In the genomic region with DNA sequence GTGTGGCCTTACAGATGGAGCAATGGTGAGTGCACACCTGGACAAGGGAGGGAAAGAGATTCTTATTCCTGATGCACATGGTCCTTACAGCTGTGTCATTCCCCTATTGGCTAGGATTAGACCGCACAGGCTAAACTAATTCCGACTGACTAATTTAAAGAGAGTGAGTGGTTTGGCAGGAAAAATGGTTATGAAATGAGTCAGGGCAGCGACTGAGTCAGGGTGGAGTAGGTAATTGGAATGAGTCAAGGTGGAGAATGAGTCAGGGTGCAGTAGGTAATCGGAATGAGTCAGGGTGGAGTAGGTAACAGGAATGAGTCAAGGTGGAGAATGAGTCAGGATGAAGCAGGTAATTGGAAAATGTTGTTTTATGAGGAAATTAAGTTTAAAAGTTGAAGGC, we compare ENCODE assay signal across 19 cellular contexts.
DNase-seq lines count a peak whose midpoint lies in the region; ATAC-seq and TF ChIP-seq lines count a peak whose summit lies in the region.
"Had no signal": no experiment of that assay in that cellular context is flagged by ENCODE, and none has a peak within 500 bp of the region (broad histone marks: within the 10 kb centered on the region; RNA-seq: fewer than 3 reads in every experiment).

No MANE protein-coding gene starts in this region.

- no peaks in the 10 kb centered on the region for H3K27me3 Mint-ChIP-seq in stimulated activated naive B cell treated with anti-CD40 and anti-IgM and Interleukin-4, amounts not matched to agents 10 μg/mL and 1 μg/mL and 100 μg/mL, for 72 hours
- H3K27me3 Mint-ChIP-seq: B cell; memory B cell; natural killer cell treated with Interleukin-12 subunit alpha and Interleukin-12 subunit beta and Interleukin-15 and Interleukin-18, amount 100 ng/mL, for 72 hours had no signal

- peak; percentile 94 for ATAC-seq in foreskin keratinocyte
- no peak for ATAC-seq in HG02642 (IDR thresholded peaks at IDR 0.05; ENCODE audit: poor library complexity, unreplicated experiment)
- ATAC-seq in stimulated activated naive B cell treated with anti-CD40 and anti-IgM and Interleukin-4, amounts not matched to agents 10 μg/mL and 1 μg/mL and 100 μg/mL, for 72 hours (replicated peaks) = no peak
- ATAC-seq: gastroesophageal sphincter; natural killer cell treated with Interleukin-12 subunit alpha and Interleukin-12 subunit beta and Interleukin-15 and Interleukin-18, amount 100 ng/mL, for 72 hours had no signal

- H3K4me1 Mint-ChIP-seq in stimulated activated naive B cell treated with anti-CD40 and anti-IgM and Interleukin-4, amounts not matched to agents 10 μg/mL and 1 μg/mL and 100 μg/mL, for 72 hours = no peaks in the 10 kb centered on the region
- H3K4me1 Mint-ChIP-seq: B cell, immature natural killer cell, memory B cell had no signal

- H3K27ac Mint-ChIP-seq in stimulated activated naive B cell treated with anti-CD40 and anti-IgM and Interleukin-4, amounts not matched to agents 10 μg/mL and 1 μg/mL and 100 μg/mL, for 72 hours = no peak overlapping the region
- H3K27ac Mint-ChIP-seq: B cell; immature natural killer cell; memory B cell; natural killer cell treated with Interleukin-12 subunit alpha and Interleukin-12 subunit beta and Interleukin-15 and Interleukin-18, amount 100 ng/mL, for 72 hours had no signal

- TF ChIP-seq CTCF in foreskin keratinocyte (conservative IDR thresholded peaks at IDR 0.05) = no peak

- no peaks in the 10 kb centered on the region for H3K4me1 ChIP-seq in foreskin keratinocyte
- H3K4me1 ChIP-seq: gastroesophageal sphincter had no signal

- DNase-seq in ACHN = peak; percentile 20
- DNase-seq in H4 (ENCODE audit: low spot score) = peak; percentile 37
- peak; percentile 85 for DNase-seq in RPMI7951 (ENCODE audit: low read depth)
- peak; percentile 18 to 26 for DNase-seq in foreskin keratinocyte
- DNase-seq in stimulated activated naive B cell treated with anti-CD40 and anti-IgM and Interleukin-4, amounts not matched to agents 10 μg/mL and 1 μg/mL and 100 μg/mL, for 72 hours = no peak
- DNase-seq in T-helper 9 cell = no peak
- DNase-seq in stimulated activated CD4-positive, alpha-beta T cell treated with anti-CD3 and anti-CD28 coated beads, Interleukin-2, amount 100 ng/mL, for 24 hours = no peak
- DNase-seq: activated naive CD4-positive, alpha-beta T cell; DMS 273 treated with DMSO at 0.1 percent for 48 hours; effector CD8-positive, alpha-beta T cell; immature natural killer cell; NCI-H1092; retina; stimulated activated CD4-positive, alpha-beta T cell treated with anti-CD3 and anti-CD28 coated beads, Interleukin-4, amount 100 ng/mL, for 4 hours had no signal

- H3K36me3 Mint-ChIP-seq in stimulated activated naive B cell treated with anti-CD40 and anti-IgM and Interleukin-4, amounts not matched to agents 10 μg/mL and 1 μg/mL and 100 μg/mL, for 72 hours = no peaks in the 10 kb centered on the region
- H3K36me3 Mint-ChIP-seq: immature natural killer cell had no signal

- H3K9me3 Mint-ChIP-seq in stimulated activated naive B cell treated with anti-CD40 and anti-IgM and Interleukin-4, amounts not matched to agents 10 μg/mL and 1 μg/mL and 100 μg/mL, for 72 hours = peaks cover 8 to 11% of the 10 kb centered on the region in 2 donors

- H3K4me3 Mint-ChIP-seq in stimulated activated naive B cell treated with anti-CD40 and anti-IgM and Interleukin-4, amounts not matched to agents 10 μg/mL and 1 μg/mL and 100 μg/mL, for 72 hours = no peak overlapping the region
- H3K4me3 Mint-ChIP-seq: B cell; immature natural killer cell; memory B cell; natural killer cell treated with Interleukin-12 subunit alpha and Interleukin-12 subunit beta and Interleukin-15 and Interleukin-18, amount 100 ng/mL, for 72 hours had no signal

- no peaks in the 10 kb centered on the region for H3K27me3 ChIP-seq in foreskin keratinocyte
- H3K27me3 ChIP-seq: gastroesophageal sphincter had no signal

- in situ Hi-C loops in ACHN (cut with HindIII; ENCODE audit: low pct_ligation_motif_present, low pct_unique_long_range_greater_than_20kb, low sequenced_read_pairs) = no loop called here

- no peak overlapping the region for H3K27ac ChIP-seq in foreskin keratinocyte
- H3K27ac ChIP-seq: gastroesophageal sphincter had no signal

Comparison
In these comparisons a context has a peak if more than half of its experiments do, and no peak if none do; other contexts are left out.
1. DNase-seq: peak in ACHN (single experiment), H4 (single experiment), RPMI7951 (single experiment) and foreskin keratinocyte (2 of 2); none in stimulated activated naive B cell treated with anti-CD40 and anti-IgM and Interleukin-4, amounts not matched to agents 10 μg/mL and 1 μg/mL and 100 μg/mL, for 72 hours (single experiment), T-helper 9 cell (single experiment) and stimulated activated CD4-positive, alpha-beta T cell treated with anti-CD3 and anti-CD28 coated beads, Interleukin-2, amount 100 ng/mL, for 24 hours (0 of 2).